25 cellular contexts compared by ENCODE assay signal in the genomic region with DNA sequence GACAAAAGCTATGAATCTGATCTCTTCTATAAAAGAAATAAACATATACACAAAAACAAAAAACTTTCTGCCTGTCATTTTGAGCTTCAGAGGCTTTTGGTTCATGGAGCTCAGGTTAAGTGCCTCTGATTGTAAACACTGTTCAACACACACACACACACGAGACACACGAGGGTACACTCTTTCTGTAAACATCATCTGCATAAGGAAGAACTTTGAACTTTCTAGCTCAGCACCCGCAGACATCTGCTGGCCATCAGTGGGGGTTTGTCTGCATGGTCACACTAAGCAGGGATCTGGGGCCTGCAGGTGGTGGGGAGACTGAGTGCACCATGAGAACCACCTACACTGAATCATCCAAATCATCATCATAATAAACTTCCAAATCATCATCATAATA.
"Had no signal": no experiment of that assay in that cellular context is flagged by ENCODE, and none has a peak within 500 bp of the region (broad histone marks: within the 10 kb centered on the region; RNA-seq: fewer than 3 reads in every experiment).

No MANE protein-coding gene starts in this region.

- H3K27ac Mint-ChIP-seq: immature natural killer cell; naive thymus-derived CD8-positive, alpha-beta T cell; nephron progenitor cell; stimulated activated naive B cell treated with anti-CD40 and anti-IgM and Interleukin-4, amounts not matched to agents 10 μg/mL and 1 μg/mL and 100 μg/mL, for 72 hours; stimulated activated naive CD8-positive, alpha-beta T cell treated with anti-CD3 and anti-CD28 coated beads, Interleukin-15, Interleukin-2, amounts not matched to agents 100 ng/mL and 50 ng/mL, for 24 hours had no signal

- H3K4me3 ChIP-seq: dorsolateral prefrontal cortex, psoas muscle, skin epidermis, spleen, thoracic aorta, tibial nerve, upper lobe of right lung, uterus had no signal

- H3K4me1 ChIP-seq: psoas muscle, upper lobe of right lung, uterus had no signal

- H3K4me3 Mint-ChIP-seq: immature natural killer cell; naive thymus-derived CD8-positive, alpha-beta T cell; nephron progenitor cell; stimulated activated naive B cell treated with anti-CD40 and anti-IgM and Interleukin-4, amounts not matched to agents 10 μg/mL and 1 μg/mL and 100 μg/mL, for 72 hours; stimulated activated naive CD8-positive, alpha-beta T cell treated with anti-CD3 and anti-CD28 coated beads, Interleukin-15, Interleukin-2, amounts not matched to agents 100 ng/mL and 50 ng/mL, for 24 hours had no signal

- DNase-seq: dorsolateral prefrontal cortex; effector CD4-positive, alpha-beta T cell; hypothalamus; immature natural killer cell; islet precursor cell; kidney glomerular epithelial cell; mesendoderm; midbrain; naive thymus-derived CD8-positive, alpha-beta T cell; nephron progenitor cell; nucleus accumbens; posterior cingulate gyrus; psoas muscle; right cardiac atrium; spleen; stimulated activated CD4-positive, alpha-beta T cell treated with anti-CD3 and anti-CD28 coated beads, Interleukin-4, amount 100 ng/mL, for 4 hours; stimulated activated naive B cell treated with anti-CD40 and anti-IgM and Interleukin-4, amounts not matched to agents 10 μg/mL and 1 μg/mL and 100 μg/mL, for 72 hours; upper lobe of right lung; uterus had no signal

- H3K36me3 Mint-ChIP-seq: immature natural killer cell; naive thymus-derived CD8-positive, alpha-beta T cell had no signal

- H3K9me3 ChIP-seq: psoas muscle, spleen, thoracic aorta, tibial nerve, upper lobe of right lung, uterus had no signal

- H3K27me3 ChIP-seq: dorsolateral prefrontal cortex, spleen, tibial nerve, upper lobe of right lung, uterus had no signal

- H3K9me3 Mint-ChIP-seq: immature natural killer cell; naive thymus-derived CD8-positive, alpha-beta T cell; nephron progenitor cell; stimulated activated naive B cell treated with anti-CD40 and anti-IgM and Interleukin-4, amounts not matched to agents 10 μg/mL and 1 μg/mL and 100 μg/mL, for 72 hours; stimulated activated naive CD8-positive, alpha-beta T cell treated with anti-CD3 and anti-CD28 coated beads, Interleukin-15, Interleukin-2, amounts not matched to agents 100 ng/mL and 50 ng/mL, for 24 hours had no signal

- FAIRE-seq: colon, frontal cortex had no signal

- H3K36me3 ChIP-seq: spleen, thoracic aorta, tibial nerve, upper lobe of right lung, uterus had no signal

- H3K27me3 Mint-ChIP-seq: naive thymus-derived CD8-positive, alpha-beta T cell; stimulated activated naive B cell treated with anti-CD40 and anti-IgM and Interleukin-4, amounts not matched to agents 10 μg/mL and 1 μg/mL and 100 μg/mL, for 72 hours; stimulated activated naive CD8-positive, alpha-beta T cell treated with anti-CD3 and anti-CD28 coated beads, Interleukin-15, Interleukin-2, amounts not matched to agents 100 ng/mL and 50 ng/mL, for 24 hours had no signal

- ATAC-seq: naive thymus-derived CD8-positive, alpha-beta T cell; psoas muscle; right cardiac atrium; stimulated activated naive B cell treated with anti-CD40 and anti-IgM and Interleukin-4, amounts not matched to agents 10 μg/mL and 1 μg/mL and 100 μg/mL, for 72 hours; upper lobe of right lung had no signal

- H3K27ac ChIP-seq: dorsolateral prefrontal cortex, psoas muscle, skin epidermis, spleen, thoracic aorta, tibial nerve, upper lobe of right lung had no signal
